ENCODE assay signal across 6 cellular contexts in genomic region chr3:169255506-169255905, GRCh38.
"Had no signal": no experiment of that assay in that cellular context is flagged by ENCODE, and none has a peak within 500 bp of the region (broad histone marks: within the 10 kb centered on the region; RNA-seq: fewer than 3 reads in every experiment).

No MANE protein-coding gene starts in this region.

- DNase-seq: IMR-90, KBM-7 had no signal

- H3K27me3 Mint-ChIP-seq: IgD-negative memory B cell had no signal

- H3K27ac Mint-ChIP-seq: IgD-negative memory B cell had no signal

- H3K4me1 Mint-ChIP-seq: IgD-negative memory B cell had no signal

- H3K4me3 Mint-ChIP-seq: IgD-negative memory B cell had no signal

- H3K36me3 Mint-ChIP-seq: IgD-negative memory B cell had no signal

- H3K27ac ChIP-seq: HL-60 had no signal

- ATAC-seq: HepG2, K562 had no signal

- H3K4me3 ChIP-seq: K562 had no signal
